Comparison of ENCODE assay signal across 23 cellular contexts in the genomic region with DNA sequence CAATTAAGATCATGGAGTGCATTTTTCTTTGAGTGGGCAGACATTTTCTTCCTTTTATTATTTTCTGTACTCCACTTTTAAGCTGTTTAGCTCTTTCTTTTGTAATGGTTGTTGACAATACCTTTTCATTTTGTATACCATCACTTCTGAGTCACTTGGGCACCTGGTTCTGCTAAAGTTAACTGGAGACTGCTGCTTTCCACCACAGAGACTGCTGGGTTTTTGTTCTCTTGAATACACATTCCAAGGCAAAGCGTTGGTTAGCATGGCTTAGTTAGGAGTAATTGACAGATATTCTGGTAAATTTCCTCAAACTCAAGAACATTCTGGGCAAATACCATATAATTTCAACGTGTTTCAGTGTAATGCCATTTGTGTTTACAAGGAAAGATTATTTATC.
DNase-seq lines count a peak whose midpoint lies in the region; ATAC-seq and TF ChIP-seq lines count a peak whose summit lies in the region.
"Had no signal": no experiment of that assay in that cellular context is flagged by ENCODE, and none has a peak within 500 bp of the region (broad histone marks: within the 10 kb centered on the region; RNA-seq: fewer than 3 reads in every experiment).

No MANE protein-coding gene starts in this region.

- H3K36me3 Mint-ChIP-seq in endodermal cell (ENCODE audit: low read depth), result peaks cover 3% of the 10 kb centered on the region
- no peaks in the 10 kb centered on the region for H3K36me3 Mint-ChIP-seq in activated T-cell treated with anti-CD3 and anti-CD28 coated beads, Interleukin-2, amount 50 U/mL, for 72 hours (ENCODE audit: insufficient read depth in 2 of 2)
- no peaks in the 10 kb centered on the region for H3K36me3 Mint-ChIP-seq in CD4-positive, alpha-beta T cell (ENCODE audit: low read depth)

- H3K27me3 ChIP-seq in endodermal cell (ENCODE audit: control insufficient read depth, insufficient read depth, low read length, poor library complexity, severe bottlenecking), result no peaks in the 10 kb centered on the region
- H3K27me3 ChIP-seq in CD4-positive, alpha-beta T cell (ENCODE audit: control insufficient read depth, insufficient read depth, low read length), result no peaks in the 10 kb centered on the region

- H3K4me1 ChIP-seq in endodermal cell (ENCODE audit: control insufficient read depth, insufficient read depth, low read length), result no peaks in the 10 kb centered on the region

- H3K9me3 Mint-ChIP-seq in endodermal cell, result peaks cover 24% of the 10 kb centered on the region
- H3K9me3 Mint-ChIP-seq in activated T-cell treated with anti-CD3 and anti-CD28 coated beads, Interleukin-2, amount 50 U/mL, for 72 hours, result peaks cover 0 to 4% of the 10 kb centered on the region in 2 donors
- peaks cover 7% of the 10 kb centered on the region for H3K9me3 Mint-ChIP-seq in CD4-positive, alpha-beta T cell

- TF ChIP-seq CTCF in endodermal cell (conservative IDR thresholded peaks at IDR 0.05), result no peak
- no peak for TF ChIP-seq CTCF in CD4-positive, alpha-beta T cell (IDR thresholded peaks at IDR 0.05)

- no peak for ATAC-seq in activated T-cell treated with anti-CD3 and anti-CD28 coated beads, Interleukin-2, amount 50 U/mL, for 72 hours (replicated peaks in 1 of 2)
- no peak for ATAC-seq in CD4-positive, alpha-beta T cell (ENCODE audit: poor library complexity)
- ATAC-seq: HCT116, HepG2, Panc1 had no signal

- 40% methylated on average over 1 of the region's 2 CpGs; no CpG with 5 or more reads in 1 of the 2 experiments for WGBS in endodermal cell (ENCODE audit: insufficient coverage in 1 of 2, insufficient read length in 1 of 2), 2 experiments

- intact Hi-C loops in CD4-positive, alpha-beta T cell (cut with DNase I, micrococcal nuclease), result no loop called here

- peak overlapping the region; percentile 62 for H3K27ac Mint-ChIP-seq in endodermal cell
- H3K27ac Mint-ChIP-seq in activated T-cell treated with anti-CD3 and anti-CD28 coated beads, Interleukin-2, amount 50 U/mL, for 72 hours, result no peak overlapping the region
- no peak overlapping the region for H3K27ac Mint-ChIP-seq in CD4-positive, alpha-beta T cell

- no peaks in the 10 kb centered on the region for H3K27me3 Mint-ChIP-seq in endodermal cell (ENCODE audit: insufficient read depth)
- H3K27me3 Mint-ChIP-seq in activated T-cell treated with anti-CD3 and anti-CD28 coated beads, Interleukin-2, amount 50 U/mL, for 72 hours (ENCODE audit: low read depth), result peaks cover 31% of the 10 kb centered on the region
- peaks cover 26% of the 10 kb centered on the region for H3K27me3 Mint-ChIP-seq in CD4-positive, alpha-beta T cell

- CTCF ChIA-PET in CD4-positive, alpha-beta T cell (lab: Charles Lee), result no interaction called here

- no peak overlapping the region for H3K9ac ChIP-seq in endodermal cell (ENCODE audit: extremely low read depth, low read length, poor library complexity, severe bottlenecking)
- H3K9ac ChIP-seq: GM23248 had no signal

- peak; percentile 7 for DNase-seq in NCI-H345 (lab: John Stamatoyannopoulos, UW)
- DNase-seq in NCI-H345 treated with DMSO at 0.1 percent for 48 hours (lab: John Stamatoyannopoulos, UW; ENCODE audit: unreplicated experiment), result no peak
- DNase-seq in endodermal cell, result no peak
- peak; percentile 29 for DNase-seq in iPS-NIHi7 (ENCODE audit: extremely low spot score)
- no peak for DNase-seq in SK-N-DZ (ENCODE audit: low spot score)
- no peak for DNase-seq in activated T-cell treated with anti-CD3 and anti-CD28 coated beads, Interleukin-2, amount 50 U/mL, for 72 hours
- DNase-seq in CD4-positive, alpha-beta T cell, result no peak
- DNase-seq: 8988T, ACHN, DMS153, DND-41, GM23248, Karpas-422, NCI-H1092, NCI-H1417 treated with DMSO at 0.1 percent for 48 hours, NCI-H1694 treated with DMSO at 0.1 percent for 48 hours, NCI-H2081 treated with DMSO at 0.1 percent for 48 hours, NCI-H526 treated with DMSO at 0.1 percent for 48 hours, SHP77 had no signal

- POLR2A ChIA-PET in CD4-positive, alpha-beta T cell (lab: Charles Lee), result no interaction called here

- H3K4me3 ChIP-seq in endodermal cell (ENCODE audit: low read length), result no peak overlapping the region
- H3K4me3 ChIP-seq: GM23248 had no signal

- no peaks in the 10 kb centered on the region for H3K36me3 ChIP-seq in endodermal cell (ENCODE audit: control insufficient read depth, insufficient read depth, low read length)

- H3K4me1 Mint-ChIP-seq in endodermal cell, result peaks cover 16% of the 10 kb centered on the region
- H3K4me1 Mint-ChIP-seq in activated T-cell treated with anti-CD3 and anti-CD28 coated beads, Interleukin-2, amount 50 U/mL, for 72 hours (ENCODE audit: low read depth), result no peaks in the 10 kb centered on the region
- no peaks in the 10 kb centered on the region for H3K4me1 Mint-ChIP-seq in CD4-positive, alpha-beta T cell (ENCODE audit: low read depth)

- peaks cover 20% of the 10 kb centered on the region for H3K9me3 ChIP-seq in endodermal cell (ENCODE audit: control insufficient read depth, low read length)
- no peaks in the 10 kb centered on the region for H3K9me3 ChIP-seq in CD4-positive, alpha-beta T cell (ENCODE audit: control insufficient read depth, low read length)

- H3K4me3 Mint-ChIP-seq in endodermal cell, result no peak overlapping the region
- H3K4me3 Mint-ChIP-seq in activated T-cell treated with anti-CD3 and anti-CD28 coated beads, Interleukin-2, amount 50 U/mL, for 72 hours, result no peak overlapping the region
- no peak overlapping the region for H3K4me3 Mint-ChIP-seq in CD4-positive, alpha-beta T cell

- no peak overlapping the region for H3K27ac ChIP-seq in endodermal cell (ENCODE audit: low read depth, low read length)
- H3K27ac ChIP-seq in CD4-positive, alpha-beta T cell (ENCODE audit: low read depth, low read length), result no peak overlapping the region
- H3K27ac ChIP-seq: GM23248, RWPE1 had no signal

Comparison
In these comparisons a context has a peak if more than half of its experiments do, and no peak if none do; other contexts are left out.
1. DNase-seq: peak in NCI-H345 (single experiment) and iPS-NIHi7 (single experiment); none in NCI-H345 treated with DMSO at 0.1 percent for 48 hours (single experiment), endodermal cell (single experiment), SK-N-DZ (single experiment), activated T-cell treated with anti-CD3 and anti-CD28 coated beads, Interleukin-2, amount 50 U/mL, for 72 hours (0 of 2) and CD4-positive, alpha-beta T cell (0 of 10).